ENCODE assay signal across 24 cellular contexts in genomic region chr12:79926951-79927350, GRCh38. TPM values are rescaled to one million over a fixed set of nuclear protein-coding genes. Genes with fewer than 3 reads are reported as not detected.
DNase-seq lines count a peak whose midpoint lies in the region; ATAC-seq lines count a peak whose summit lies in the region.
"Had no signal": no experiment of that assay in that cellular context is flagged by ENCODE, and none has a peak within 500 bp of the region (broad histone marks: within the 10 kb centered on the region; RNA-seq: fewer than 3 reads in every experiment).

No MANE protein-coding gene starts in this region.

- DNase-seq in activated naive CD8-positive, alpha-beta T cell treated with anti-CD3 and anti-CD28 coated beads for 36 hours = no peak
- DNase-seq in T-cell = no peak
- DNase-seq in immature natural killer cell = no peak
- no peak for DNase-seq in stimulated activated effector memory CD8-positive, alpha-beta T cell treated with anti-CD3 and anti-CD28 coated beads, Interleukin-12 subunit alpha, Interleukin-12 subunit beta, amount 100 ng/mL, for 72 hours (ENCODE audit: low spot score in 2 of 2)
- DNase-seq in SW480 (ENCODE audit: low spot score) = no peak
- DNase-seq in NCI-H510A treated with DMSO at 0.1 percent for 48 hours (lab: John Stamatoyannopoulos, UW) = no peak
- DNase-seq: ACHN; activated CD4-positive, alpha-beta T cell treated with anti-CD3 and anti-CD28 coated beads, Interleukin-2, amount 10 ng/mL, durations not matched to agents 24 days and 14 days; activated CD8-positive, alpha-beta memory T cell treated with anti-CD3 and anti-CD28 coated beads, Interleukin-2, amount 50 U/mL, for 48 hours; activated gamma-delta T cell; BE2C; Caco-2; GDM1; Karpas-422; left ventricle myocardium inferior; MV-4-11; naive B cell; NCI-H146; OCI-M1 had no signal

- no peaks in the 10 kb centered on the region for H3K27me3 Mint-ChIP-seq in activated naive CD8-positive, alpha-beta T cell
- no peaks in the 10 kb centered on the region for H3K27me3 Mint-ChIP-seq in activated naive CD8-positive, alpha-beta T cell treated with anti-CD3 and anti-CD28 coated beads for 36 hours
- H3K27me3 Mint-ChIP-seq in T-cell = no peaks in the 10 kb centered on the region
- H3K27me3 Mint-ChIP-seq in immature natural killer cell (ENCODE audit: low read depth in 3 of 3) = no peaks in the 10 kb centered on the region
- H3K27me3 Mint-ChIP-seq: activated CD4-positive, alpha-beta T cell treated with anti-CD3 and anti-CD28 coated beads, Interleukin-2, amount 10 ng/mL, durations not matched to agents 24 days and 14 days; brain; naive B cell; type B pancreatic cell had no signal

- H3K9me3 Mint-ChIP-seq in activated naive CD8-positive, alpha-beta T cell (ENCODE audit: low read depth) = no peaks in the 10 kb centered on the region
- no peaks in the 10 kb centered on the region for H3K9me3 Mint-ChIP-seq in activated naive CD8-positive, alpha-beta T cell treated with anti-CD3 and anti-CD28 coated beads for 36 hours
- H3K9me3 Mint-ChIP-seq in T-cell (no peaks in the 10 kb centered on the region), immature natural killer cell (no peaks in the 10 kb centered on the region)
- H3K9me3 Mint-ChIP-seq in stimulated activated effector memory CD8-positive, alpha-beta T cell treated with anti-CD3 and anti-CD28 coated beads, Interleukin-12 subunit alpha, Interleukin-12 subunit beta, amount 100 ng/mL, for 72 hours = no peaks in the 10 kb centered on the region
- H3K9me3 Mint-ChIP-seq: activated CD4-positive, alpha-beta T cell treated with anti-CD3 and anti-CD28 coated beads, Interleukin-2, amount 10 ng/mL, durations not matched to agents 24 days and 14 days; naive B cell; T-helper 2 cell treated with Interferon-gamma antibody and Interleukin-4, amounts not matched to agents 5 μg/mL and 100 μg/mL, for 36 hours; type B pancreatic cell had no signal

- peaks cover 59% of the 10 kb centered on the region for H3K4me1 Mint-ChIP-seq in activated naive CD8-positive, alpha-beta T cell (ENCODE audit: low read depth)
- H3K4me1 Mint-ChIP-seq in activated naive CD8-positive, alpha-beta T cell treated with anti-CD3 and anti-CD28 coated beads for 36 hours = peaks cover 50% of the 10 kb centered on the region
- H3K4me1 Mint-ChIP-seq in T-cell (peaks cover 59 to 68% (median 67%) of the 10 kb centered on the region in 3 donors), immature natural killer cell (peaks cover 68 to 87% of the 10 kb centered on the region in 2 donors)
- H3K4me1 Mint-ChIP-seq in stimulated activated effector memory CD8-positive, alpha-beta T cell treated with anti-CD3 and anti-CD28 coated beads, Interleukin-12 subunit alpha, Interleukin-12 subunit beta, amount 100 ng/mL, for 72 hours = peaks cover 54% of the 10 kb centered on the region

- H3K36me3 Mint-ChIP-seq in activated naive CD8-positive, alpha-beta T cell = no peaks in the 10 kb centered on the region
- peaks cover 1% of the 10 kb centered on the region for H3K36me3 Mint-ChIP-seq in activated naive CD8-positive, alpha-beta T cell treated with anti-CD3 and anti-CD28 coated beads for 36 hours
- H3K36me3 Mint-ChIP-seq in T-cell (peaks cover 9% of the 10 kb centered on the region), immature natural killer cell (no peaks in the 10 kb centered on the region)
- H3K36me3 Mint-ChIP-seq in stimulated activated effector memory CD8-positive, alpha-beta T cell treated with anti-CD3 and anti-CD28 coated beads, Interleukin-12 subunit alpha, Interleukin-12 subunit beta, amount 100 ng/mL, for 72 hours = no peaks in the 10 kb centered on the region
- H3K36me3 Mint-ChIP-seq: naive B cell had no signal

- H3K27ac Mint-ChIP-seq in activated naive CD8-positive, alpha-beta T cell = peak overlapping the region; percentile 82
- H3K27ac Mint-ChIP-seq in activated naive CD8-positive, alpha-beta T cell treated with anti-CD3 and anti-CD28 coated beads for 36 hours = no peak overlapping the region
- H3K27ac Mint-ChIP-seq in T-cell (peak overlapping the region; percentile 73 to 79), immature natural killer cell (peak overlapping the region; percentile 54 to 91 (median 86))
- H3K27ac Mint-ChIP-seq in stimulated activated effector memory CD8-positive, alpha-beta T cell treated with anti-CD3 and anti-CD28 coated beads, Interleukin-12 subunit alpha, Interleukin-12 subunit beta, amount 100 ng/mL, for 72 hours = peak overlapping the region; percentile 8
- H3K27ac Mint-ChIP-seq: activated CD4-positive, alpha-beta T cell treated with anti-CD3 and anti-CD28 coated beads, Interleukin-2, amount 10 ng/mL, durations not matched to agents 24 days and 14 days; brain; T-helper 2 cell treated with Interferon-gamma antibody and Interleukin-4, amounts not matched to agents 5 μg/mL and 100 μg/mL, for 36 hours; type B pancreatic cell had no signal

- POLR2A ChIA-PET in T-cell (lab: Charles Lee) = no interaction called here

- no peak overlapping the region for H3K4me3 Mint-ChIP-seq in activated naive CD8-positive, alpha-beta T cell
- no peak overlapping the region for H3K4me3 Mint-ChIP-seq in activated naive CD8-positive, alpha-beta T cell treated with anti-CD3 and anti-CD28 coated beads for 36 hours
- H3K4me3 Mint-ChIP-seq in T-cell (peak overlapping the region in 1 of 3 donors; percentile 9), immature natural killer cell (peak overlapping the region; percentile 20 to 56 (median 51))
- H3K4me3 Mint-ChIP-seq in stimulated activated effector memory CD8-positive, alpha-beta T cell treated with anti-CD3 and anti-CD28 coated beads, Interleukin-12 subunit alpha, Interleukin-12 subunit beta, amount 100 ng/mL, for 72 hours = no peak overlapping the region
- H3K4me3 Mint-ChIP-seq: brain, type B pancreatic cell had no signal

- ATAC-seq in T-cell (replicated peaks in 1 of 4) (no peak), HG02840 (IDR thresholded peaks at IDR 0.05; ENCODE audit: low FRiP score, unreplicated experiment) (no peak)
- ATAC-seq in stimulated activated effector memory CD8-positive, alpha-beta T cell treated with anti-CD3 and anti-CD28 coated beads, Interleukin-12 subunit alpha, Interleukin-12 subunit beta, amount 100 ng/mL, for 72 hours = no peak

- CTCF ChIA-PET in T-cell (lab: Charles Lee) = interaction anchor here (0.7 to 1.0 kb wide), 2 partner anchors 12 to 16 kb away, joined by 3 read pairs; no protein-coding TSS in a partner anchor

RNA-seq across cellular contexts. Expression of gene PPP1R12A, which starts 7.9 kb away (rescaled TPM):
- total RNA-seq in activated naive CD8-positive, alpha-beta T cell treated with anti-CD3 and anti-CD28 coated beads for 36 hours = 10 to 100 TPM; 58.6 to 63.4 TPM
- 100 to 1,000 TPM in 2 of 5 donors, 10 to 100 TPM in 3; 84.8 to 109 (median 89.5) TPM for total RNA-seq in T-cell
- polyA plus RNA-seq in immature natural killer cell = 100 to 1,000 TPM in 2 of 3 donors, 10 to 100 TPM in 1; 81.1 to 158 (median 103) TPM

Comparison
In these comparisons a context has a peak if more than half of its experiments do, and no peak if none do; other contexts are left out.
1. H3K4me3 Mint-ChIP-seq: peak in immature natural killer cell (5 of 5); none in activated naive CD8-positive, alpha-beta T cell (single experiment), activated naive CD8-positive, alpha-beta T cell treated with anti-CD3 and anti-CD28 coated beads for 36 hours (single experiment) and stimulated activated effector memory CD8-positive, alpha-beta T cell treated with anti-CD3 and anti-CD28 coated beads, Interleukin-12 subunit alpha, Interleukin-12 subunit beta, amount 100 ng/mL, for 72 hours (single experiment).